24 cellular contexts compared by ENCODE assay signal in the genomic region with DNA sequence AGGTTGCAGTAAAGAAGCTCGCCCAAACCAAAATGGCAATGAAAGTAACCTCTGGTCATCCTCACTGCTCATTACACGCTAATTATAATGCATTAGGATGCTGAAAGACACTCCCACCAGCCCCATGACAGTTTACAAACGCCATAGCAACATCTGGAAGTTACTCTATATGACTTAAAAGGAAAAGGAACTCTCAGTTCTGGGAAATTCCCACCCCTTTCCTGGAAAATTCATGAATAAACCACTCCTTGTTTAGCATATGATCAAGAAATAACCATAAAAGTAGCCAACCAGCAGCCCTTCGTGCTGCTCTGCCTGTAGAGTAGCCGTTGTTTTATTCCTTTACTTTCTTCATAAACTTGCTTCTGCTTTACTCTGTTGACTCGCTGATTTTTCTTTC.
DNase-seq lines count a peak whose midpoint lies in the region; ATAC-seq, FAIRE-seq and TF ChIP-seq lines count a peak whose summit lies in the region.
"Had no signal": no experiment of that assay in that cellular context is flagged by ENCODE, and none has a peak within 500 bp of the region (broad histone marks: within the 10 kb centered on the region; RNA-seq: fewer than 3 reads in every experiment).

No MANE protein-coding gene starts in this region.

- no peak overlapping the region for H2AK5ac ChIP-seq in H1 (ENCODE audit: low read depth, low read length)

- no peak overlapping the region for H2BK15ac ChIP-seq in H1 (ENCODE audit: low read length)

- H3K4me2 ChIP-seq in OCI-LY3 (ENCODE audit: low read length) (peak overlapping the region; percentile 87), H1 (ENCODE audit: insufficient read depth in 1 of 2, low read depth in 2 of 2, low read length in 2 of 2) (no peak overlapping the region)
- H3K4me2 ChIP-seq: A549 had no signal

- no peak overlapping the region for H4K5ac ChIP-seq in H1 (ENCODE audit: insufficient read length, low read depth, low read length)

- no peak overlapping the region for H3K4ac ChIP-seq in H1 (replicated peaks; ENCODE audit: insufficient read length, low read depth, low read length)

- H3K36me3 ChIP-seq in OCI-LY3 (replicated peaks; ENCODE audit: low read depth, low read length) (no peaks in the 10 kb centered on the region), H1 (ENCODE audit: control insufficient read depth in 2 of 4, insufficient read depth in 4 of 4, low read length in 3 of 4) (no peaks in the 10 kb centered on the region)
- H3K36me3 ChIP-seq: thoracic aorta, uterus had no signal

- no peak for TF ChIP-seq RAD21 in H1 (IDR thresholded peaks at IDR 0.05 in 1 of 2, conservative IDR thresholded peaks at IDR 0.05 in 1 of 2; ENCODE audit: low read depth in 2 of 2, low read length in 2 of 2)

- H4K20me1 ChIP-seq in OCI-LY3 (ENCODE audit: insufficient read depth, low read length), result no peaks in the 10 kb centered on the region
- H4K20me1 ChIP-seq in H1 (replicated peaks in 1 of 2; ENCODE audit: control insufficient read depth in 1 of 2, insufficient read depth in 2 of 2, low read length in 2 of 2), result no peaks in the 10 kb centered on the region

- TF ChIP-seq EP300 in H1 (IDR thresholded peaks at IDR 0.05; ENCODE audit: borderline replicate concordance in 1 of 2, low read depth in 2 of 2, low read length in 2 of 2), result no peak

- no peak overlapping the region for H2BK12ac ChIP-seq in H1 (ENCODE audit: low read depth, low read length)

- H2AFZ ChIP-seq in OCI-LY3 (ENCODE audit: low read depth, low read length), result no peak overlapping the region; the same call in 1 of the 2 replicates
- peak overlapping the region; percentile 93; the same call in 1 of the 2 replicates for H2AFZ ChIP-seq in H1 (ENCODE audit: low read length)

- no peaks in the 10 kb centered on the region for H3K23me2 ChIP-seq in H1 (ENCODE audit: low read depth, low read length)

- FAIRE-seq in H1 (lab: Jason Lieb, UNC), result no peak
- FAIRE-seq: A549, astrocyte, endothelial cell of umbilical vein had no signal

- no peak overlapping the region for H2BK120ac ChIP-seq in H1 (replicated peaks; ENCODE audit: low read depth, low read length)

- H3K27ac ChIP-seq in OCI-LY3 (ENCODE audit: low read length) (peak overlapping the region; percentile 68), H1 (ENCODE audit: low read depth, low read length) (no peak overlapping the region)
- H3K27ac ChIP-seq: A549, SK-N-MC, thoracic aorta, uterus had no signal

- H4K91ac ChIP-seq in H1 (replicated peaks; ENCODE audit: insufficient read length, low read length), result no peak overlapping the region

- 90% methylated on average over 6 of the region's 6 CpGs; no CpG with 5 or more reads in 1 of the 2 experiments for WGBS in H1 (ENCODE audit: extremely low coverage in 1 of 2, insufficient coverage in 1 of 2, insufficient read length in 1 of 2, insufficient replicate concordance in 2 of 2, low coverage in 1 of 2, low lambda C conversion rate in 2 of 2, missing lambda C conversion rate in 1 of 2), 2 experiments

- H3K9ac ChIP-seq in OCI-LY3 (ENCODE audit: low read length) (peak overlapping the region; percentile 53; the same call in 1 of the 2 replicates), H1 (replicated peaks in 1 of 4; ENCODE audit: extremely low read depth in 1 of 4, low read depth in 3 of 4, low read length in 3 of 4) (no peak overlapping the region)

- H3K14ac ChIP-seq in H1 (ENCODE audit: insufficient read length), result no peak overlapping the region

- H4K8ac ChIP-seq in H1 (ENCODE audit: extremely low read depth, insufficient read depth, low read length), result no peak overlapping the region

- CTCF ChIA-PET in H1 (lab: Charles Lee; ENCODE audit: partially characterized antibody), result interaction anchor here (1.2 kb wide), 1 partner anchor 15 kb away, joined by 3 read pairs; no protein-coding TSS in a partner anchor

- H3K23ac ChIP-seq in H1 (ENCODE audit: insufficient read length), result no peak overlapping the region

- DNase-seq in activated CD8-positive, alpha-beta memory T cell treated with anti-CD3 and anti-CD28 coated beads, Interleukin-2, amount 50 U/mL, for 48 hours, result peak; percentile 13
- DNase-seq in activated CD8-positive, alpha-beta memory T cell treated with anti-CD3 and anti-CD28 coated beads, Interleukin-2, amount 50 U/mL, for 4 hours, result no peak
- DNase-seq in H1 (ENCODE audit: low read depth in 1 of 2, low spot score in 2 of 2), result no peak
- no peak for DNase-seq in omental fat pad (ENCODE audit: low spot score)
- no peak for DNase-seq in HPDE6-E6E7 (ENCODE audit: extremely low spot score)
- DNase-seq in NCI-H1092 (lab: John Stamatoyannopoulos, UW), result no peak
- DNase-seq in GM19240 (ENCODE audit: insufficient read length, low spot score), result no peak
- DNase-seq: activated CD4-positive, alpha-beta memory T cell treated with anti-CD3 and anti-CD28 coated beads, Interleukin-2, amount 10 ng/mL, durations not matched to agents 7 days and 5 days; activated CD4-positive, alpha-beta T cell treated with anti-CD3 and anti-CD28 coated beads for 1 hour; activated gamma-delta T cell treated with Interleukin-2 at 50 U/mL for 16 hours; activated T-cell treated with anti-CD3 and anti-CD28 coated beads, Interleukin-2, amount 50 U/mL, for 24 hours; AML-193; immature natural killer cell; NCI-H1048; NCI-H1694 treated with DMSO at 0.1 percent for 48 hours; NCI-H510A; uterus had no signal

- H3K27me3 ChIP-seq in OCI-LY3 (ENCODE audit: low read depth, low read length), result no peaks in the 10 kb centered on the region
- no peaks in the 10 kb centered on the region for H3K27me3 ChIP-seq in H1 (replicated peaks in 1 of 4; ENCODE audit: control insufficient read depth in 3 of 4, extremely low read depth in 1 of 4, insufficient read depth in 3 of 4, low read length in 3 of 4)
- H3K27me3 ChIP-seq: uterus had no signal

- no peaks in the 10 kb centered on the region for H3K79me1 ChIP-seq in H1 (ENCODE audit: low read depth, low read length)

- POLR2A ChIA-PET in H1 (lab: Charles Lee; ENCODE audit: partially characterized antibody), result no interaction called here

- H2BK5ac ChIP-seq in H1 (ENCODE audit: low read depth, low read length), result no peak overlapping the region

- H3K4me1 ChIP-seq in OCI-LY3 (ENCODE audit: low read length), result peaks cover 43% of the 10 kb centered on the region
- peaks cover 0 to 6% (median 3%) of the 10 kb centered on the region in 4 experiments; a peak in 5 of 7 replicates for H3K4me1 ChIP-seq in H1 (replicated peaks in 1 of 4; ENCODE audit: control insufficient read depth in 3 of 4, insufficient read depth in 4 of 4, low read length in 3 of 4)
- H3K4me1 ChIP-seq: uterus had no signal

- no peak overlapping the region for H2BK20ac ChIP-seq in H1 (ENCODE audit: low read length)

- ATAC-seq in omental fat pad (ENCODE audit: low FRiP score), result no peak
- ATAC-seq: A549, left colon had no signal

- H3K56ac ChIP-seq in H1 (replicated peaks; ENCODE audit: insufficient read length, low read depth, low read length), result no peak overlapping the region

- TF ChIP-seq CTCF in OCI-LY3 (IDR thresholded peaks at IDR 0.05; ENCODE audit: low read depth, low read length), result no peak
- TF ChIP-seq CTCF in H1 (IDR thresholded peaks at IDR 0.05; ENCODE audit: control extremely low read depth in 1 of 3, insufficient read depth in 1 of 3, low read depth in 1 of 3, low read length in 3 of 3), result no peak
- TF ChIP-seq CTCF in omental fat pad (IDR thresholded peaks at IDR 0.05), result no peak

- no peak overlapping the region for H3K18ac ChIP-seq in H1 (ENCODE audit: extremely low read depth, low read length)

- no peak for TF ChIP-seq POLR2A in H1 (IDR thresholded peaks at IDR 0.05; ENCODE audit: control extremely low read depth in 1 of 2, low read depth in 2 of 2, low read length in 2 of 2)

- H3K79me2 ChIP-seq in OCI-LY3 (ENCODE audit: low read length), result no peaks in the 10 kb centered on the region
- no peaks in the 10 kb centered on the region for H3K79me2 ChIP-seq in H1 (ENCODE audit: control insufficient read depth in 1 of 2, insufficient read depth in 2 of 2, low read length in 2 of 2)

- H3K9me3 ChIP-seq in OCI-LY3 (ENCODE audit: insufficient read depth, low read length) (no peaks in the 10 kb centered on the region), H1 (ENCODE audit: insufficient read depth in 2 of 2, low read depth in 1 of 2, low read length in 1 of 2) (no peaks in the 10 kb centered on the region)
- H3K9me3 ChIP-seq: thoracic aorta had no signal

- H3K4me3 ChIP-seq in OCI-LY3 (ENCODE audit: low read length) (peak overlapping the region; percentile 62), H1 (ENCODE audit: extremely low read depth in 1 of 4, insufficient read depth in 2 of 4, low read depth in 3 of 4, low read length in 4 of 4) (no peak overlapping the region)
- H3K4me3 ChIP-seq: A549, SK-N-MC, thoracic aorta, uterus had no signal

TF ChIP-seq in H1, 55 proteins besides CTCF, POLR2A, EP300 and RAD21:
- TF ChIP-seq ZNF274 (IDR thresholded peaks at IDR 0.05; ENCODE audit: borderline replicate concordance, extremely low read depth, low read length) (no peak), EGR1 (IDR thresholded peaks at IDR 0.05; ENCODE audit: borderline replicate concordance, low read depth, low read length) (no peak), CHD2 (IDR thresholded peaks at IDR 0.05; ENCODE audit: low read length) (no peak), TEAD4 (IDR thresholded peaks at IDR 0.05; ENCODE audit: low read depth, low read length) (no peak), EZH2 (IDR thresholded peaks at IDR 0.05; ENCODE audit: low read depth, low read length, severe bottlenecking) (no peak), NRF1 (IDR thresholded peaks at IDR 0.05; ENCODE audit: low read depth, low read length) (no peak)
